6 cellular contexts compared by ENCODE assay signal in the genomic region with DNA sequence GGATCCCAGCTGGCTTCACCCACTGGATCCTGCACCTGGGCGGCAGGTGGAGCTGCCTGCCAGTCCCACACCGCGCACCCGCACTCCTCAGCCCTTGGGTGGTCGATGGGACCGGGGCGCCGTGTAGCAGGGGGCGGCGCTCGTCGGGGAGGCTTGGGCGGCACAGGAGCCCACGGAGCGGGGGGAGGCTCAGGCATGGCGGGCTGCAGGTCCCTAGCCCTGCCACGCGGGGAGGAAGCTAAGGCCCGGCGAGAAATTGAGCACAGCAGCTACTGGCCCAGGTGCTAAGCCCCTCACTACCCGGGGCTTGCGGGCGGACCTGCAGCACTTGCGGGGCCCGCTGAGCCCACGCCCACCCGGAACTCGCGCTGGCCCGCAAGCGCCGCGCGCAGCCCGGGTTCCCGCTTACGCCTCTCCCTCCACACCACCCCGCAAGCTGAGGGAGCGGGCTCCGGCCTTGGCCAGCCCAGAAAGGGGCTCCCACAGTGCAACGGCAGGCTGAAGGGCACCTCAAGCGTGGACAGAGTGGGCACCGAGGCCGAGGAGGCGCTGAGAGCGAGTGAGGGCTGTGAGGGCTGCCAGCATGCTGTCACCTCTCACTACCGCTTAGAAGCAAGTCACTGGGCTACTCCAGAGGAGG. TPM values are rescaled to one million over a fixed set of nuclear protein-coding genes. Genes with fewer than 3 reads are reported as not detected.
"Had no signal": no experiment of that assay in that cellular context is flagged by ENCODE, and none has a peak within 500 bp of the region (broad histone marks: within the 10 kb centered on the region; RNA-seq: fewer than 3 reads in every experiment).

No MANE protein-coding gene starts in this region.

RNA-seq across cellular contexts. Expression of a gene that starts 18.0 kb away (rescaled TPM):
- total RNA-seq: kidney epithelial cell, lung microvascular endothelial cell, mammary epithelial cell, mesothelial cell of epicardium, myocyte had no signal
- polyA plus RNA-seq: keratinocyte, mammary epithelial cell had no signal
